8 cellular contexts compared by ENCODE assay signal in the genomic region with DNA sequence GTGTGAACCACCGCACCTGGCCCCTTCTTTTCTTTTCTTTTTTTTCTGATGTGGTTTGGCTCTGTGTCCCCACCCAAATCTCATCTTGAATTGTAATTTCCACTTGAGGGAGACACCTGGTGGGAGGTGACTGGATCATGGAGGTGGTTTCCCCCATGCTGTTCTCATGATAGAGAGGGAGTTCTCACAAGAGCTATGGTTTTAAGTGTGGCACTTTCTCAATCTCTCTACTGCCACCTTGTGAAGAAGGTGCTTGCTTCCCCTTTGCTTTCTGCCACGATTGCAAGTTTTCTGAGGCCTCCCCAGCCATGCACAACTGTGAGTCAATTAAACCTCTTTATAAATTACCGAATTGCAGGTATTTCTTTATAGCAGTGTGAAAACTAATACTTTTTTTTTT.
DNase-seq lines count a peak whose midpoint lies in the region; ATAC-seq and TF ChIP-seq lines count a peak whose summit lies in the region.

No MANE protein-coding gene starts in this region.

- DNase-seq in stimulated activated naive CD8-positive, alpha-beta T cell treated with anti-CD3 and anti-CD28 coated beads, Interleukin-15, amount 100 ng/mL, for 72 hours: no peak
- no peak for DNase-seq in stimulated activated naive CD8-positive, alpha-beta T cell treated with anti-CD3 and anti-CD28 coated beads, Interleukin-15, Interleukin-2, amounts not matched to agents 100 U/mL and 50 U/mL, for 24 hours
- no peak for DNase-seq in effector memory CD8-positive, alpha-beta T cell
- DNase-seq in substantia nigra (lab: John Stamatoyannopoulos, UW): no peak
- DNase-seq in 8988T: no peak
- DNase-seq in germinal center (ENCODE audit: low spot score): no peak

- no peak overlapping the region for H3K4me3 Mint-ChIP-seq in stimulated activated naive CD8-positive, alpha-beta T cell treated with anti-CD3 and anti-CD28 coated beads, Interleukin-15, amount 100 ng/mL, for 72 hours
- H3K4me3 Mint-ChIP-seq in effector memory CD8-positive, alpha-beta T cell: no peak overlapping the region

- H3K4me1 ChIP-seq in OCI-LY1 (ENCODE audit: insufficient read depth, low read length, severe bottlenecking): peaks cover 17% of the 10 kb centered on the region

- H3K36me3 Mint-ChIP-seq in effector memory CD8-positive, alpha-beta T cell (ENCODE audit: insufficient read depth): no peaks in the 10 kb centered on the region

- H3K9me3 Mint-ChIP-seq in stimulated activated naive CD8-positive, alpha-beta T cell treated with anti-CD3 and anti-CD28 coated beads, Interleukin-15, amount 100 ng/mL, for 72 hours: no peaks in the 10 kb centered on the region
- no peaks in the 10 kb centered on the region for H3K9me3 Mint-ChIP-seq in effector memory CD8-positive, alpha-beta T cell

- H3K36me3 ChIP-seq in OCI-LY1 (ENCODE audit: insufficient read depth, low read length): no peaks in the 10 kb centered on the region

- no peak overlapping the region for H3K4me2 ChIP-seq in OCI-LY1 (ENCODE audit: low read length)

- ATAC-seq in stimulated activated naive CD8-positive, alpha-beta T cell treated with anti-CD3 and anti-CD28 coated beads, Interleukin-15, amount 100 ng/mL, for 72 hours: peak; percentile 47
- no peak for ATAC-seq in stimulated activated naive CD8-positive, alpha-beta T cell treated with anti-CD3 and anti-CD28 coated beads, Interleukin-15, Interleukin-2, amounts not matched to agents 100 U/mL and 50 U/mL, for 24 hours
- peak; percentile 30 for ATAC-seq in effector memory CD8-positive, alpha-beta T cell (replicated peaks)
- ATAC-seq in GM21360 (IDR thresholded peaks at IDR 0.05; ENCODE audit: unreplicated experiment): no peak

- no peaks in the 10 kb centered on the region for H3K9me2 ChIP-seq in OCI-LY1 (ENCODE audit: low read depth, low read length)

- peaks cover 4% of the 10 kb centered on the region; the same call in 1 of the 2 replicates for H3K27me3 ChIP-seq in OCI-LY1 (ENCODE audit: insufficient read depth, low read length)

- H3K27me3 Mint-ChIP-seq in stimulated activated naive CD8-positive, alpha-beta T cell treated with anti-CD3 and anti-CD28 coated beads, Interleukin-15, amount 100 ng/mL, for 72 hours: no peaks in the 10 kb centered on the region
- peaks cover 0 to under 1% of the 10 kb centered on the region in 2 donors for H3K27me3 Mint-ChIP-seq in effector memory CD8-positive, alpha-beta T cell

- no peak overlapping the region for H2AFZ ChIP-seq in OCI-LY1 (ENCODE audit: low read length)

- peaks cover 26% of the 10 kb centered on the region for H3K4me1 Mint-ChIP-seq in stimulated activated naive CD8-positive, alpha-beta T cell treated with anti-CD3 and anti-CD28 coated beads, Interleukin-15, amount 100 ng/mL, for 72 hours
- H3K4me1 Mint-ChIP-seq in effector memory CD8-positive, alpha-beta T cell (ENCODE audit: low read depth in 2 of 2): peaks cover 8% of the 10 kb centered on the region in 2 donors

- H3K4me3 ChIP-seq in OCI-LY1 (ENCODE audit: low read depth, low read length, poor library complexity, severe bottlenecking): no peak overlapping the region

- H3K79me2 ChIP-seq in OCI-LY1 (ENCODE audit: insufficient read depth, low read length): no peaks in the 10 kb centered on the region

- peak; percentile 54 for TF ChIP-seq CTCF in OCI-LY1 (IDR thresholded peaks at IDR 0.05; ENCODE audit: low read length)

- no peaks in the 10 kb centered on the region for H3K9me3 ChIP-seq in OCI-LY1 (ENCODE audit: low read length)

- no peak overlapping the region for H3K27ac Mint-ChIP-seq in stimulated activated naive CD8-positive, alpha-beta T cell treated with anti-CD3 and anti-CD28 coated beads, Interleukin-15, amount 100 ng/mL, for 72 hours
- no peak overlapping the region for H3K27ac Mint-ChIP-seq in effector memory CD8-positive, alpha-beta T cell

- no peak overlapping the region for H3K9ac ChIP-seq in OCI-LY1 (ENCODE audit: low read length)

- H4K20me1 ChIP-seq in OCI-LY1 (ENCODE audit: insufficient read depth, low read length): no peaks in the 10 kb centered on the region

- no peaks in the 10 kb centered on the region for H3F3A ChIP-seq in OCI-LY1 (ENCODE audit: insufficient read depth, low read length)

- no peak overlapping the region for H3K27ac ChIP-seq in OCI-LY1 (ENCODE audit: low read depth, low read length, poor library complexity, severe bottlenecking)
- H3K27ac ChIP-seq in substantia nigra (ENCODE audit: low read depth, low read length, poor library complexity, severe bottlenecking): no peak overlapping the region

Comparison
In these comparisons a context has a peak if more than half of its experiments do, and no peak if none do; other contexts are left out.
1. ATAC-seq: peak in stimulated activated naive CD8-positive, alpha-beta T cell treated with anti-CD3 and anti-CD28 coated beads, Interleukin-15, amount 100 ng/mL, for 72 hours (single experiment) and effector memory CD8-positive, alpha-beta T cell (single experiment); none in stimulated activated naive CD8-positive, alpha-beta T cell treated with anti-CD3 and anti-CD28 coated beads, Interleukin-15, Interleukin-2, amounts not matched to agents 100 U/mL and 50 U/mL, for 24 hours (single experiment) and GM21360 (single experiment).